1 cellular context compared by ENCODE assay signal in the genomic region with DNA sequence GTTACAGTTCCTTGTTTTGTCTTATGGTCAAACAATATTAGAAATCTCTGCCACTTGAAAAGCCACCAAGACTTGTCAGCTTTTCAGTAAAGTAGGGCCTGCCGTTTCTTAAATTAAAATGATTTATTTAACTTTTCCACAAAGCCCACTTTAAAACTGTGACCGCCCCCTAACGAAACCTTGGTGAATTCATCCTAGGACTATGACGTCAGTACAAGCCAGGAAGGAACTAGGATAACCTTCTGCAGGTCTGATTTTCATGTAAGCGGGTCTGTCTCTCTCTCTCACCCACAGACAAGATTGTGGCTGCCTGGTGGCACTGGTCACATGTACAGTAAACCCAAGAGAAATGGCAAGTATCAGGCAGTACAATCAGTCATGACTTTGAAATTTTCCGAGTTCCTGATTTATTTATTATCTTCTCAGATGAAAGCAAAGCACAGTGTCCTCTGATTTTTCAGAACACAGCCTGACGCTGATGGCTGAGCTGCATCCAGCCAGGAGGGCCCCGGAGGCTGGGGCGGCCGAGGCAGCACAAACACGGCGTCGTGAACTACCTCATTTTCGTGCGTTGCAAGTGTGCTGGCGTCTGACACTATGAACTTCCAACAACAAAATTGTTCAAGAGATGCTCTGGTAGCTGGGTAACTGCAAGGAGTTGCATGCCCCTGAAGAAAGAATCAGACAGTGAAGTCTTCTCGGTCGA.
TF ChIP-seq lines count a peak whose summit lies in the region.

No MANE protein-coding gene starts in this region.

TF ChIP-seq in K562, 482 proteins besides CTCF, POLR2A, EP300 and RAD21 (continued from another document):
- TF ChIP-seq, protein P1, sequence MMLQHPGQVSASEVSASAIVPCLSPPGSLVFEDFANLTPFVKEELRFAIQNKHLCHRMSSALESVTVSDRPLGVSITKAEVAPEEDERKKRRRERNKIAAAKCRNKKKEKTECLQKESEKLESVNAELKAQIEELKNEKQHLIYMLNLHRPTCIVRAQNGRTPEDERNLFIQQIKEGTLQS (IDR thresholded peaks at IDR 0.05) = peak; percentile 41; the same call in 1 of the 2 replicates
- TF ChIP-seq, protein P1 (CRISPR knock-in tag; conservative IDR thresholded peaks at IDR 0.05) = no peak
- TF ChIP-seq ZC3H11A (IDR thresholded peaks at IDR 0.05; ENCODE audit: low read depth, low read length) (no peak), ATF1 (CRISPR knock-in tag; IDR thresholded peaks at IDR 0.05) (no peak), ATF1 (tag; IDR thresholded peaks at IDR 0.05) (0 out of 2 replicates have a peak, but pooled peaks have one; percentile 19), CREM (IDR thresholded peaks at IDR 0.05; ENCODE audit: low read depth) (peak; percentile 63), ZZZ3 (IDR thresholded peaks at IDR 0.05) (no peak), ATF7 (IDR thresholded peaks at IDR 0.05) (peak; percentile 65), ZNF766 (CRISPR knock-in tag; conservative IDR thresholded peaks at IDR 0.05) (no peak), TEAD4 (IDR thresholded peaks at IDR 0.05; ENCODE audit: low read length) (no peak), TEAD4 (CRISPR knock-in tag; IDR thresholded peaks at IDR 0.05; ENCODE audit: borderline replicate concordance) (no peak)
- TF ChIP-seq, protein P2, sequence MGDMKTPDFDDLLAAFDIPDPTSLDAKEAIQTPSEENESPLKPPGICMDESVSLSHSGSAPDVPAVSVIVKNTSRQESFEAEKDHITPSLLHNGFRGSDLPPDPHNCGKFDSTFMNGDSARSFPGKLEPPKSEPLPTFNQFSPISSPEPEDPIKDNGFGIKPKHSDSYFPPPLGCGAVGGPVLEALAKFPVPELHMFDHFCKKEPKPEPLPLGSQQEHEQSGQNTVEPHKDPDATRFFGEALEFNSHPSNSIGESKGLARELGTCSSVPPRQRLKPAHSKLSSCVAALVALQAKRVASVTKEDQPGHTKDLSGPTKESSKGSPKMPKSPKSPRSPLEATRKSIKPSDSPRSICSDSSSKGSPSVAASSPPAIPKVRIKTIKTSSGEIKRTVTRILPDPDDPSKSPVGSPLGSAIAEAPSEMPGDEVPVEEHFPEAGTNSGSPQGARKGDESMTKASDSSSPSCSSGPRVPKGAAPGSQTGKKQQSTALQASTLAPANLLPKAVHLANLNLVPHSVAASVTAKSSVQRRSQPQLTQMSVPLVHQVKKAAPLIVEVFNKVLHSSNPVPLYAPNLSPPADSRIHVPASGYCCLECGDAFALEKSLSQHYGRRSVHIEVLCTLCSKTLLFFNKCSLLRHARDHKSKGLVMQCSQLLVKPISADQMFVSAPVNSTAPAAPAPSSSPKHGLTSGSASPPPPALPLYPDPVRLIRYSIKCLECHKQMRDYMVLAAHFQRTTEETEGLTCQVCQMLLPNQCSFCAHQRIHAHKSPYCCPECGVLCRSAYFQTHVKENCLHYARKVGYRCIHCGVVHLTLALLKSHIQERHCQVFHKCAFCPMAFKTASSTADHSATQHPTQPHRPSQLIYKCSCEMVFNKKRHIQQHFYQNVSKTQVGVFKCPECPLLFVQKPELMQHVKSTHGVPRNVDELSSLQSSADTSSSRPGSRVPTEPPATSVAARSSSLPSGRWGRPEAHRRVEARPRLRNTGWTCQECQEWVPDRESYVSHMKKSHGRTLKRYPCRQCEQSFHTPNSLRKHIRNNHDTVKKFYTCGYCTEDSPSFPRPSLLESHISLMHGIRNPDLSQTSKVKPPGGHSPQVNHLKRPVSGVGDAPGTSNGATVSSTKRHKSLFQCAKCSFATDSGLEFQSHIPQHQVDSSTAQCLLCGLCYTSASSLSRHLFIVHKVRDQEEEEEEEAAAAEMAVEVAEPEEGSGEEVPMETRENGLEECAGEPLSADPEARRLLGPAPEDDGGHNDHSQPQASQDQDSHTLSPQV (IDR thresholded peaks at IDR 0.05) = no peak
TF ChIP-seq in K562: peak in this region for 4.
